In the genomic region with DNA sequence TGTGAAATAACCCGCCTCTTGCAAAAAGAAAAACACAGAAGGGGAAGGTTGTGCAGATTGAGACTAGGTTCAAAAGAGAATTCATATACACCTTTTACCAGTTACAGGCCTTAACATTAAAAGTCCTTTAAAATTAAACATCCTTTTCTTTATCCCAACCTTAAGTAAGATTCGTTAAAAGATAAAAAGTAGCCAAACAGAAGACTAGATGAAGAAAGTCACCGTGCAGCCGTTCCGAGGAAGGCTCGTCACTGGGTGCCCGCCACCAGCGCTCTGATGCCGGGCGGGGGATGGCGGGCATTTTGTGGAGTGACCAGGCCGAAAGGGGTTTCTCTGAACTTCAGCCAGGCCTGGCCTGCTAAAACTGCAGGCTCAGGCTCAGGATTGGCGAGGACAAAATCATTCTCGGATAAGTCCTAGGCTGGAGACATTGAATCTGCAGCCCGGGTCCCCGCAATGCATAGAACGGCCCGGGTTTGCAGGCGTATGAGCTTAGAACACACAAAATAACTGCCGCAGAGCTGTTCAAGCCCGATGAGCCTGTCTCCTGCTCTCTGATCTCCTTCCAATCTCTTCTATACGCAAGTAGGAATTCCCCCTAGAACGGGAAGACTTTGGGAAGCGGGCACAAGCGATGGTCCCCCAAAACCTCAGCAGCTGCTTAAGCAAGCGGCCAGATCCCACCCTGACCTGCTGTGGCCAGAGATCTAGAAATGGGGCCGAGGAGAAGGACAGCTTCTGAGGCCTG, we compare ENCODE assay signal across 11 cellular contexts. TPM values are rescaled to one million over a fixed set of nuclear protein-coding genes. Genes with fewer than 3 reads are reported as not detected.
A peak's percentile ranks its signal among the peaks of the same experiment; 100 is the strongest.
DNase-seq lines count a peak whose midpoint lies in the region; ATAC-seq, FAIRE-seq and TF ChIP-seq lines count a peak whose summit lies in the region.
"Had no signal": no experiment of that assay in that cellular context is flagged by ENCODE, and none has a peak within 500 bp of the region (broad histone marks: within the 10 kb centered on the region; RNA-seq: fewer than 3 reads in every experiment).

No MANE protein-coding gene starts in this region.

- peak overlapping the region; percentile 4 for H2AFZ ChIP-seq in neural progenitor cell (replicated peaks)
- no peak overlapping the region for H2AFZ ChIP-seq in HepG2 (ENCODE audit: low read length)
- H2AFZ ChIP-seq in OCI-LY7 (ENCODE audit: low read length): no peak overlapping the region

- H3K27me3 ChIP-seq in esophagus (ENCODE audit: control insufficient read depth in 1 of 2, insufficient read depth in 2 of 2, low read length in 2 of 2) (peaks cover 20 to 28% of the 10 kb centered on the region in 2 donors), neural progenitor cell (peaks cover 100% of the 10 kb centered on the region), HepG2 (ENCODE audit: control insufficient read depth in 1 of 2, insufficient read depth in 2 of 2, low read length in 2 of 2) (peaks cover 4 to 78% of the 10 kb centered on the region in 2 experiments)

- H3K27me3 Mint-ChIP-seq in HFFc6 (ENCODE audit: insufficient read depth): peaks cover 8% of the 10 kb centered on the region
- H3K27me3 Mint-ChIP-seq in neural progenitor cell (ENCODE audit: insufficient read depth, low read depth): peaks cover 98% of the 10 kb centered on the region

- peaks cover 3 to 4% of the 10 kb centered on the region in 2 donors for H3K4me1 ChIP-seq in esophagus (ENCODE audit: control insufficient read depth in 2 of 2, insufficient read depth in 2 of 2, low read length in 1 of 2)
- peaks cover 9% of the 10 kb centered on the region for H3K4me1 ChIP-seq in neural progenitor cell
- no peaks in the 10 kb centered on the region for H3K4me1 ChIP-seq in HepG2 (ENCODE audit: insufficient read depth, low read length)
- H3K4me1 ChIP-seq in kidney (ENCODE audit: control insufficient read depth in 1 of 2, insufficient read depth in 1 of 2, low read depth in 1 of 2, low read length in 2 of 2): peaks cover 0 to 4% of the 10 kb centered on the region in 2 donors
- H3K4me1 ChIP-seq in OCI-LY7 (ENCODE audit: insufficient read depth, low read length, poor library complexity, severe bottlenecking): no peaks in the 10 kb centered on the region

- H3K79me2 ChIP-seq in neural progenitor cell (ENCODE audit: low read depth): no peaks in the 10 kb centered on the region
- H3K79me2 ChIP-seq in HepG2 (ENCODE audit: insufficient read depth, low read length): no peaks in the 10 kb centered on the region
- H3K79me2 ChIP-seq in OCI-LY7 (ENCODE audit: insufficient read depth, low read depth, low read length): no peaks in the 10 kb centered on the region

- DNase-seq in EH (ENCODE audit: low read depth): peak; percentile 49
- no peak for DNase-seq in HFFc6
- no peak for DNase-seq in neural progenitor cell (ENCODE audit: low spot score)
- DNase-seq in HepG2 (ENCODE audit: low spot score): no peak
- no peak for DNase-seq in germinal center (ENCODE audit: low spot score)
- DNase-seq in kidney: no peak
- no peak for DNase-seq in OCI-LY7 (ENCODE audit: low spot score)
- DNase-seq: effector memory CD8-positive, alpha-beta T cell had no signal

- CTCF ChIA-PET in HepG2 (lab: Yijun Ruan, JAX; ENCODE audit: low intra/inter-chr PET ratio, low total read pairs): no interaction called here
- CTCF ChIA-PET in OCI-LY7 (lab: Charles Lee; ENCODE audit: unreplicated experiment): no interaction called here

- BruUV-seq in HepG2 (replicated peaks; lab: Mats Ljungman, UMichigan) (no TSS peak), OCI-LY7 (replicated peaks; lab: Mats Ljungman, UMichigan) (no TSS peak)

- in situ Hi-C loops in HepG2 (cut with HindIII; ENCODE audit: extremely low pct_ligation_motif_present, low pct_unique_long_range_greater_than_20kb): no loop called here

- POLR2A ChIA-PET in HepG2 (lab: Yijun Ruan, JAX): no interaction called here
- POLR2A ChIA-PET in OCI-LY7 (lab: Charles Lee): no interaction called here

- H3K9me3 Mint-ChIP-seq in HFFc6 (no peaks in the 10 kb centered on the region), neural progenitor cell (no peaks in the 10 kb centered on the region)

- TF ChIP-seq POLR2A in HepG2 (IDR thresholded peaks at IDR 0.05; ENCODE audit: insufficient read depth in 1 of 2, low read depth in 2 of 2, low read length in 2 of 2): no peak

- no peak for TF ChIP-seq RAD21 in HepG2 (CRISPR knock-in tag; IDR thresholded peaks at IDR 0.05)

- H3K27ac ChIP-seq in esophagus (ENCODE audit: low read depth in 2 of 2, low read length in 1 of 2): peak overlapping the region; percentile 51 to 71
- H3K27ac ChIP-seq in neural progenitor cell: no peak overlapping the region
- no peak overlapping the region for H3K27ac ChIP-seq in HepG2 (ENCODE audit: extremely low read length, insufficient read depth, low read length)
- H3K27ac ChIP-seq in kidney (ENCODE audit: low read depth in 2 of 2, low read length in 2 of 2): no peak overlapping the region
- no peak overlapping the region for H3K27ac ChIP-seq in OCI-LY7 (ENCODE audit: low read depth, low read length, poor library complexity, severe bottlenecking)

- H3K4me3 ChIP-seq in esophagus (ENCODE audit: low read depth in 1 of 2, low read length in 2 of 2): peak overlapping the region; percentile 22 to 45
- peak overlapping the region; percentile 27 for H3K4me3 ChIP-seq in neural progenitor cell
- H3K4me3 ChIP-seq in HepG2 (replicated peaks in 1 of 3; ENCODE audit: insufficient read depth in 1 of 3, low read depth in 2 of 3, low read length in 3 of 3): no peak overlapping the region
- no peak overlapping the region for H3K4me3 ChIP-seq in kidney (ENCODE audit: low read length in 2 of 2)
- no peak overlapping the region for H3K4me3 ChIP-seq in OCI-LY7 (ENCODE audit: low read depth, low read length, poor library complexity, severe bottlenecking)

- H3K36me3 ChIP-seq in esophagus (ENCODE audit: control insufficient read depth in 2 of 2, insufficient read depth in 2 of 2, low read length in 1 of 2): no peaks in the 10 kb centered on the region
- H3K36me3 ChIP-seq in neural progenitor cell: no peaks in the 10 kb centered on the region
- no peaks in the 10 kb centered on the region for H3K36me3 ChIP-seq in HepG2 (replicated peaks in 1 of 2; ENCODE audit: control insufficient read depth in 1 of 2, insufficient read depth in 2 of 2, low read length in 2 of 2)
- H3K36me3 ChIP-seq in kidney (ENCODE audit: control insufficient read depth in 1 of 2, insufficient read depth in 2 of 2, low read length in 2 of 2): no peaks in the 10 kb centered on the region
- no peaks in the 10 kb centered on the region for H3K36me3 ChIP-seq in OCI-LY7 (ENCODE audit: insufficient read depth, low read length)

- H3K4me2 ChIP-seq in neural progenitor cell (peak overlapping the region; percentile 61), HepG2 (ENCODE audit: low read depth, low read length) (no peak overlapping the region), OCI-LY7 (ENCODE audit: low read length) (no peak overlapping the region)

- WGBS in esophagus, 2 donors: 14 to 20% methylated on average over 27 of the region's 27 CpGs
- WGBS in HepG2 (ENCODE audit: low lambda C conversion rate): 37% methylated on average over 15 of the region's 27 CpGs

- H3K9me3 ChIP-seq in esophagus (ENCODE audit: control insufficient read depth in 2 of 2, insufficient read depth in 1 of 2, low read depth in 1 of 2, low read length in 1 of 2): peaks cover 0 to 5% of the 10 kb centered on the region in 2 donors
- H3K9me3 ChIP-seq in neural progenitor cell (ENCODE audit: low read depth): no peaks in the 10 kb centered on the region
- H3K9me3 ChIP-seq in HepG2 (ENCODE audit: low read length): no peaks in the 10 kb centered on the region
- H3K9me3 ChIP-seq in kidney (ENCODE audit: control insufficient read depth in 1 of 2, low read length in 2 of 2): no peaks in the 10 kb centered on the region
- no peaks in the 10 kb centered on the region for H3K9me3 ChIP-seq in OCI-LY7 (ENCODE audit: low read length)

- intact Hi-C loops in HepG2 (cut with micrococcal nuclease; ENCODE audit: unreplicated experiment) (no loop called here), kidney (cut with DNase I) (no loop called here), OCI-LY7 (cut with micrococcal nuclease; ENCODE audit: unreplicated experiment) (no loop called here)

- peaks cover 29% of the 10 kb centered on the region for H3K4me1 Mint-ChIP-seq in HFFc6 (ENCODE audit: low read depth)
- peaks cover 2% of the 10 kb centered on the region for H3K4me1 Mint-ChIP-seq in neural progenitor cell

- no peak overlapping the region for H3K9ac ChIP-seq in neural progenitor cell
- H3K9ac ChIP-seq in HepG2 (ENCODE audit: insufficient read depth, low read depth, low read length): no peak overlapping the region
- H3K9ac ChIP-seq in kidney (ENCODE audit: low read length in 2 of 2): no peak overlapping the region

- FAIRE-seq in HepG2 (lab: Jason Lieb, UNC): no peak
- no peak for FAIRE-seq in kidney (lab: Jason Lieb, UNC)
- FAIRE-seq: TTC549 had no signal

- no peak for TF ChIP-seq CTCF in HFFc6 (IDR thresholded peaks at IDR 0.05)
- no peak for TF ChIP-seq CTCF in neural progenitor cell (IDR thresholded peaks at IDR 0.05)
- no peak for TF ChIP-seq CTCF in HepG2 (CRISPR knock-in tag; IDR thresholded peaks at IDR 0.05)
- no peak for TF ChIP-seq CTCF in kidney (IDR thresholded peaks at IDR 0.05; ENCODE audit: borderline replicate concordance, extremely low read depth, insufficient read depth)
- no peak for TF ChIP-seq CTCF in OCI-LY7 (conservative IDR thresholded peaks at IDR 0.05; ENCODE audit: low read length)

- H3K27ac Mint-ChIP-seq in HFFc6 (peak overlapping the region; percentile 92), neural progenitor cell (no peak overlapping the region)
- H3K27ac Mint-ChIP-seq: effector memory CD8-positive, alpha-beta T cell had no signal

- H3K36me3 Mint-ChIP-seq in HFFc6 (ENCODE audit: low read depth): peaks cover 44% of the 10 kb centered on the region
- no peaks in the 10 kb centered on the region for H3K36me3 Mint-ChIP-seq in neural progenitor cell

- TF ChIP-seq EP300 in HepG2 (IDR thresholded peaks at IDR 0.05; ENCODE audit: low read depth in 2 of 2, low read length in 2 of 2): no peak
- TF ChIP-seq EP300 in HepG2 (CRISPR knock-in tag; IDR thresholded peaks at IDR 0.05; ENCODE audit: borderline replicate concordance): no peak

- no peak for ATAC-seq in HepG2
- ATAC-seq: effector memory CD8-positive, alpha-beta T cell had no signal

- H3K9me2 ChIP-seq in OCI-LY7 (ENCODE audit: insufficient read depth, low read length): no peaks in the 10 kb centered on the region

- H4K20me1 ChIP-seq in neural progenitor cell (ENCODE audit: low read depth) (peaks cover 99% of the 10 kb centered on the region), HepG2 (ENCODE audit: insufficient read depth, low read length) (no peaks in the 10 kb centered on the region), OCI-LY7 (ENCODE audit: insufficient read depth, low read length) (no peaks in the 10 kb centered on the region)

- H3K4me3 Mint-ChIP-seq in HFFc6: peak overlapping the region; percentile 99
- peak overlapping the region; percentile 41 for H3K4me3 Mint-ChIP-seq in neural progenitor cell
- H3K4me3 Mint-ChIP-seq: effector memory CD8-positive, alpha-beta T cell had no signal

- H3F3A ChIP-seq in neural progenitor cell (ENCODE audit: low read depth): peaks cover 18% of the 10 kb centered on the region

RNA-seq across cellular contexts. Expression of gene TBX5, which starts 1.3 kb away (rescaled TPM):
- total RNA-seq in HFFc6 (2021; fragmentation: NEBNext Ultra II Directional; extraction: Animal tissue kit (Norgen Biotek cat#: 25700)): 10 to 100 TPM; 20.7 to 27.8 (median 24.3) TPM
- polyA plus RNA-seq in esophagus (1 to 10 TPM in 1 of 2 donors, under 1 TPM in 1; 0.51 to 1.2 TPM), HepG2 (2011; rRNA removed) (not detected in 2 replicates), kidney (ENCODE audit: insufficient read depth, low read depth, low replicate concordance) (not detected)
- total RNA-seq in neural progenitor cell (ENCODE audit: low replicate concordance) (not detected in 2 replicates), HepG2 (2016; rRNA removed; fragmentation: Illumina TruSeq; extraction: Trizol) (not detected in 2 replicates), kidney (not detected), OCI-LY7 (2022) (not detected in 2 replicates)
- not detected in 2 replicates for total RNA-seq in HepG2 (2016; cell fraction: cytosol; rRNA removed; fragmentation: Illumina TruSeq; extraction: Trizol; ENCODE audit: low read depth)
- not detected in 2 replicates for total RNA-seq in HepG2 (2016; cell fraction: insoluble cytoplasmic fraction; rRNA removed; fragmentation: Illumina TruSeq; extraction: Trizol)
- not detected in 2 replicates for total RNA-seq in HepG2 (2016; cell fraction: membrane; rRNA removed; fragmentation: Illumina TruSeq; extraction: Trizol)
- not detected in 2 replicates for total RNA-seq in HepG2 (2016; cell fraction: nucleus; rRNA removed; fragmentation: Illumina TruSeq; extraction: Trizol)
- not detected in 2 replicates for polyA plus RNA-seq in HepG2 (2011; cell fraction: cytosol; rRNA removed)
- polyA plus RNA-seq in HepG2 (2011; cell fraction: nucleus; rRNA removed): not detected in 2 replicates
- polyA plus RNA-seq in HepG2 (2012): not detected in 2 replicates
- polyA plus RNA-seq in HepG2 (2016; cell fraction: cytosol; fragmentation: Illumina TruSeq; extraction: Trizol; ENCODE audit: low read depth): not detected in 2 replicates
- not detected in 2 replicates for polyA plus RNA-seq in HepG2 (2016; cell fraction: insoluble cytoplasmic fraction; fragmentation: Illumina TruSeq; extraction: Trizol; ENCODE audit: low read depth)
- polyA plus RNA-seq in HepG2 (2016; cell fraction: membrane; fragmentation: Illumina TruSeq; extraction: Trizol; ENCODE audit: low read depth): not detected in 2 replicates
- not detected in 2 replicates for polyA plus RNA-seq in HepG2 (2016; cell fraction: nucleus; fragmentation: Illumina TruSeq; extraction: Trizol; ENCODE audit: insufficient read depth, low read depth)
- polyA minus RNA-seq in HepG2 (2011; rRNA and poly(A)+ RNA removed; ENCODE audit: low replicate concordance): not detected in 2 replicates
- polyA minus RNA-seq in HepG2 (2011; cell fraction: cytosol; rRNA and poly(A)+ RNA removed): not detected in 2 replicates
- polyA minus RNA-seq in HepG2 (2011; cell fraction: nucleus; rRNA and poly(A)+ RNA removed): not detected in 2 replicates
- not detected in 2 replicates for total RNA-seq in OCI-LY7 (2014; rRNA removed; shearing (Covaris generic))
- total RNA-seq: mononuclear cell had no signal

Comparison
In these comparisons a context has a peak if more than half of its experiments do, and no peak if none do; other contexts are left out.
1. H3K27ac ChIP-seq: peak in esophagus (2 of 2); none in neural progenitor cell (single experiment), HepG2 (single experiment), kidney (0 of 2) and OCI-LY7 (single experiment).
2. H3K4me3 ChIP-seq: peak in esophagus (2 of 2) and neural progenitor cell (single experiment); none in HepG2 (0 of 3), kidney (0 of 2) and OCI-LY7 (single experiment).
3. RNA of gene TBX5, which starts 1.3 kb away (total RNA-seq): 20.7 to 27.8 TPM in HFFc6; not detected in kidney (single experiment), not detected in neural progenitor cell, not detected in HepG2 and not detected in OCI-LY7; every median in the first group is over 10 times any median in the second.